Comparison of ENCODE assay signal across 23 cellular contexts in genomic region chr3:109607897-109608296, GRCh38.
"Had no signal": no experiment of that assay in that cellular context is flagged by ENCODE, and none has a peak within 500 bp of the region (broad histone marks: within the 10 kb centered on the region; RNA-seq: fewer than 3 reads in every experiment).

No MANE protein-coding gene starts in this region.

- H3K9me3 Mint-ChIP-seq: stimulated activated naive CD8-positive, alpha-beta T cell treated with anti-CD3 and anti-CD28 coated beads, Interleukin-15, amount 100 ng/mL, for 72 hours had no signal

- H3K4me3 Mint-ChIP-seq: mesothelial cell of epicardium; naive B cell; natural killer cell; stimulated activated memory B cell treated with anti-CD40 and anti-IgM and Interleukin-4, amounts not matched to agents 10 μg/mL and 1 μg/mL and 100 μg/mL, for 72 hours; stimulated activated naive CD8-positive, alpha-beta T cell treated with anti-CD3 and anti-CD28 coated beads, Interleukin-15, amount 100 ng/mL, for 72 hours; type B pancreatic cell had no signal

- ATAC-seq: natural killer cell; right lobe of liver; stimulated activated memory B cell treated with anti-CD40 and anti-IgM and Interleukin-4, amounts not matched to agents 10 μg/mL and 1 μg/mL and 100 μg/mL, for 72 hours; stimulated activated naive CD8-positive, alpha-beta T cell treated with anti-CD3 and anti-CD28 coated beads, Interleukin-15, amount 100 ng/mL, for 72 hours had no signal

- H3K36me3 Mint-ChIP-seq: mesothelial cell of epicardium; naive B cell; natural killer cell; stimulated activated memory B cell treated with anti-CD40 and anti-IgM and Interleukin-4, amounts not matched to agents 10 μg/mL and 1 μg/mL and 100 μg/mL, for 72 hours; type B pancreatic cell had no signal

- H3K36me3 ChIP-seq: left ventricle myocardium inferior, ovary, right atrium auricular region, right lobe of liver, tibial nerve, uterus had no signal

- H3K27me3 ChIP-seq: ovary, right atrium auricular region, right lobe of liver, tibial nerve, uterus had no signal

- H3K27me3 Mint-ChIP-seq: naive B cell; progenitor cell of endocrine pancreas; stimulated activated memory B cell treated with anti-CD40 and anti-IgM and Interleukin-4, amounts not matched to agents 10 μg/mL and 1 μg/mL and 100 μg/mL, for 72 hours; type B pancreatic cell had no signal

- H3K9me3 ChIP-seq: ovary, right lobe of liver, uterus had no signal

- H3K4me3 ChIP-seq: left ventricle myocardium inferior, lung, ovary, right atrium auricular region, right lobe of liver, smooth muscle cell, tibial nerve, uterus had no signal

- H3K4me1 ChIP-seq: left ventricle myocardium inferior, right atrium auricular region, right lobe of liver, tibial nerve, uterus had no signal

- H3K27ac ChIP-seq: left ventricle myocardium inferior, ovary, right atrium auricular region, right lobe of liver, tibial nerve, uterus had no signal

- DNase-seq: islet precursor cell; left ventricle myocardium inferior; mesendoderm; naive B cell; natural killer cell; ovary; right lobe of liver; stimulated activated CD4-positive, alpha-beta T cell treated with anti-CD3 and anti-CD28 coated beads, Interleukin-1b, Interleukin-23, amount 100 ng/mL, for 48 hours; stimulated activated CD4-positive, alpha-beta T cell treated with anti-CD3 and anti-CD28 coated beads, Interleukin-2, amount 100 ng/mL, for 48 hours; stimulated activated CD4-positive, alpha-beta T cell treated with anti-CD3 and anti-CD28 coated beads, Interleukin-4, amount 100 ng/mL, for 4 hours; stimulated activated CD8-positive, alpha-beta memory T cell treated with anti-CD3 and anti-CD28 coated beads, Interleukin-4, amount 100 ng/mL, for 48 hours; stimulated activated naive CD4-positive, alpha-beta T cell treated with Interleukin-2 at 50 U/mL for 16 hours; stimulated activated naive CD8-positive, alpha-beta T cell treated with anti-CD3 and anti-CD28 coated beads, Interleukin-15, amount 100 ng/mL, for 72 hours; substantia nigra; uterus had no signal

- H3K27ac Mint-ChIP-seq: mesothelial cell of epicardium; naive B cell; natural killer cell; progenitor cell of endocrine pancreas; stimulated activated memory B cell treated with anti-CD40 and anti-IgM and Interleukin-4, amounts not matched to agents 10 μg/mL and 1 μg/mL and 100 μg/mL, for 72 hours; stimulated activated naive CD8-positive, alpha-beta T cell treated with anti-CD3 and anti-CD28 coated beads, Interleukin-15, amount 100 ng/mL, for 72 hours; type B pancreatic cell had no signal

- H3K4me1 Mint-ChIP-seq: naive B cell; natural killer cell; stimulated activated memory B cell treated with anti-CD40 and anti-IgM and Interleukin-4, amounts not matched to agents 10 μg/mL and 1 μg/mL and 100 μg/mL, for 72 hours; stimulated activated naive CD8-positive, alpha-beta T cell treated with anti-CD3 and anti-CD28 coated beads, Interleukin-15, amount 100 ng/mL, for 72 hours had no signal

- H3K4me2 ChIP-seq: smooth muscle cell had no signal
